Comparison of ENCODE assay signal across 8 cellular contexts in genomic region chr6:170295519-170296422, GRCh38. TPM values are rescaled to one million over a fixed set of nuclear protein-coding genes. Genes with fewer than 3 reads are reported as not detected.
DNase-seq lines count a peak whose midpoint lies in the region; ATAC-seq and TF ChIP-seq lines count a peak whose summit lies in the region.

No MANE protein-coding gene starts in this region.

- H4K8ac ChIP-seq in IMR-90 (ENCODE audit: low read depth in 2 of 2, low read length in 2 of 2), result no peak overlapping the region

- H2AK9ac ChIP-seq in IMR-90 (replicated peaks; ENCODE audit: low read depth, low read length, poor library complexity), result no peak overlapping the region

- TF ChIP-seq CTCF in IMR-90 (conservative IDR thresholded peaks at IDR 0.05; ENCODE audit: low read depth, low read length) (no peak), epithelial cell of proximal tubule (conservative IDR thresholded peaks at IDR 0.05; ENCODE audit: low read depth, low read length) (no peak), natural killer cell (IDR thresholded peaks at IDR 0.05) (no peak)

- H3K9me3 ChIP-seq in IMR-90 (ENCODE audit: control insufficient read depth, insufficient read depth, low read length), result peaks cover 6% of the 10 kb centered on the region; the same call in 1 of the 2 replicates

- intact Hi-C loops in IMR-90 (cut with micrococcal nuclease) (loop anchor here (10.0 kb wide), 1 partner anchor 461 kb away; no protein-coding TSS in a partner anchor), natural killer cell (cut with micrococcal nuclease) (loop anchor here (10.0 kb wide), 1 partner anchor 219 kb away; no protein-coding TSS in a partner anchor)

- H3K9ac ChIP-seq in IMR-90 (ENCODE audit: low read depth, low read length), result no peak overlapping the region

- no peak for TF ChIP-seq POLR2A in IMR-90 (IDR thresholded peaks at IDR 0.05; ENCODE audit: low read depth, low read length)

- peak overlapping the region; percentile 91 for H3K4me2 ChIP-seq in IMR-90 (ENCODE audit: low read depth, low read length)

- 0% methylated on average over 53 of the region's 108 CpGs; no CpG with 5 or more reads in 1 of the 2 experiments for WGBS in IMR-90 (ENCODE audit: extremely low coverage in 2 of 2, insufficient read length in 1 of 2), 2 experiments

- peak overlapping the region in 1 of 2 donors; percentile 18 for H3K27ac Mint-ChIP-seq in natural killer cell

- BruUV-seq in IMR-90 (replicated peaks; lab: Mats Ljungman, UMichigan), result no TSS peak

- H3K9me1 ChIP-seq in IMR-90 (ENCODE audit: insufficient read depth, low read length), result peaks cover 7% of the 10 kb centered on the region; the same call in 1 of the 2 replicates

- no peaks in the 10 kb centered on the region; the same call in 1 of the 2 replicates for H4K20me1 ChIP-seq in IMR-90 (ENCODE audit: insufficient read depth, low read length)

- no peak overlapping the region for H2BK120ac ChIP-seq in IMR-90 (ENCODE audit: low read depth, low read length)

- H3K14ac ChIP-seq in IMR-90 (replicated peaks; ENCODE audit: low read depth, low read length), result no peak overlapping the region

- H4K5ac ChIP-seq in IMR-90 (ENCODE audit: low read depth, low read length), result no peak overlapping the region

- no peaks in the 10 kb centered on the region for H3K9me3 Mint-ChIP-seq in natural killer cell

- H3K36me3 ChIP-seq in IMR-90 (ENCODE audit: control insufficient read depth, insufficient read depth, low read length), result no peaks in the 10 kb centered on the region

- H2AK5ac ChIP-seq in IMR-90 (ENCODE audit: low read depth, low read length), result no peak overlapping the region

- in situ Hi-C loops in IMR-90 (cut with MboI; ENCODE audit: low sequenced_read_pairs), result no loop called here

- no peak overlapping the region for H2BK20ac ChIP-seq in IMR-90 (ENCODE audit: low read depth, low read length)

- H3K36me3 Mint-ChIP-seq in natural killer cell, result no peaks in the 10 kb centered on the region

- H4K91ac ChIP-seq in IMR-90 (ENCODE audit: insufficient read depth, low read depth, low read length), result no peak overlapping the region

- H3K79me1 ChIP-seq in IMR-90 (ENCODE audit: low read depth in 1 of 2, low read length in 2 of 2), result no peaks in the 10 kb centered on the region

- peaks cover 17 to 44% of the 10 kb centered on the region in 2 donors for H3K4me1 Mint-ChIP-seq in natural killer cell

- H3K56ac ChIP-seq in IMR-90 (ENCODE audit: extremely low read depth, insufficient read depth, low read length), result no peak overlapping the region

- H3K27me3 Mint-ChIP-seq in natural killer cell (ENCODE audit: low read depth in 2 of 2), result peaks cover 25 to 60% of the 10 kb centered on the region in 2 donors

- H2BK5ac ChIP-seq in IMR-90 (ENCODE audit: low read depth, low read length, poor library complexity, severe bottlenecking), result no peak overlapping the region

- peak; percentile 74 for DNase-seq in D341Med (ENCODE audit: low spot score)
- no peak for DNase-seq in IMR-90
- DNase-seq in activated CD4-positive, CD25-positive, alpha-beta regulatory T cell treated with anti-CD3 and anti-CD28 coated beads, Interleukin-2, amount 50 U/mL, for 72 hours, result peak; percentile 53
- no peak for DNase-seq in epithelial cell of proximal tubule (ENCODE audit: low read depth)
- DNase-seq in natural killer cell, result no peak
- DNase-seq in cerebellum (ENCODE audit: low spot score), result no peak
- DNase-seq in cerebellar nuclear complex (lab: John Stamatoyannopoulos, UW), result no peak

- POLR2A ChIA-PET in IMR-90 (lab: Charles Lee; ENCODE audit: unreplicated experiment), result no interaction called here

- no peak overlapping the region for H3K23ac ChIP-seq in IMR-90 (ENCODE audit: low read depth, low read length)

- peak overlapping the region; percentile 85 for H2AFZ ChIP-seq in IMR-90 (replicated peaks; ENCODE audit: low read length, poor library complexity)

- no peak overlapping the region for H3K18ac ChIP-seq in IMR-90 (ENCODE audit: low read depth, low read length)

- H3K27me3 ChIP-seq in IMR-90 (ENCODE audit: control insufficient read depth, insufficient read depth, low read length), result peaks cover 78% of the 10 kb centered on the region

- H2BK15ac ChIP-seq in IMR-90 (ENCODE audit: low read depth, low read length), result no peak overlapping the region

- H3K4me3 Mint-ChIP-seq in natural killer cell, result peak overlapping the region; percentile 73

- no peak overlapping the region for H3K27ac ChIP-seq in IMR-90 (ENCODE audit: insufficient read depth, low read length)

- dilution Hi-C loops in IMR-90 (cut with HindIII; ENCODE audit: low sequenced_read_pairs, unreplicated experiment), result no loop called here

- H3K4me1 ChIP-seq in IMR-90 (ENCODE audit: control insufficient read depth, insufficient read depth, low read length), result peaks cover 4% of the 10 kb centered on the region; the same call in 1 of the 2 replicates

- ATAC-seq in GM21390 (IDR thresholded peaks at IDR 0.05; ENCODE audit: unreplicated experiment) (peak; percentile 53), IMR-90 (ENCODE audit: low read depth) (peak; percentile 33), natural killer cell (peak; percentile 57 to 67 (median 59))

- H3K4me3 ChIP-seq in IMR-90 (ENCODE audit: insufficient read depth, low read depth, low read length) (peak overlapping the region; percentile 49), epithelial cell of proximal tubule (ENCODE audit: low read depth, low read length) (peak overlapping the region; percentile 54)

- CTCF ChIA-PET in IMR-90 (lab: Yijun Ruan, JAX), result interaction anchor here (0.6 kb wide), 1 partner anchor 20 kb away, joined by 4 read pairs; no protein-coding TSS in a partner anchor

- H3K4ac ChIP-seq in IMR-90 (ENCODE audit: low read depth, low read length), result no peak overlapping the region

- no peak for TF ChIP-seq RAD21 in IMR-90 (IDR thresholded peaks at IDR 0.05; ENCODE audit: low read length)

TF ChIP-seq in IMR-90, 13 proteins besides CTCF, POLR2A, EP300 and RAD21:
- TF ChIP-seq CHD1 (IDR thresholded peaks at IDR 0.05; ENCODE audit: low read depth, low read length) (no peak), BHLHE40 (IDR thresholded peaks at IDR 0.05; ENCODE audit: low read depth, low read length) (peak; percentile 32; the same call in 1 of the 2 replicates)

RNA-seq across cellular contexts. Expression of gene DLL1, which starts 4.9 kb away (rescaled TPM):
- under 0.01 TPM in 2 replicates for total RNA-seq in IMR-90 (2012; rRNA removed)
- 0.17 and 0.31 TPM in 2 replicates for polyA plus RNA-seq in IMR-90 (2012; rRNA removed)
- 0.40 TPM in 2 replicates for polyA plus RNA-seq in IMR-90 (2012; cell fraction: cytosol; rRNA removed)
- 1.1 and 1.4 TPM in 2 replicates for polyA plus RNA-seq in IMR-90 (2012; cell fraction: nucleus; rRNA removed; ENCODE audit: low replicate concordance)
- total RNA-seq in epithelial cell of proximal tubule, result 1.4 and 1.7 TPM in 2 replicates
- 10 to 100 TPM in 1 of 3 donors, 1 to 10 TPM in 2; 4.3 to 16.9 (median 6.0) TPM for total RNA-seq in natural killer cell
- 10.6 TPM for total RNA-seq in cerebellum

RNA-seq across cellular contexts. Expression of gene FAM120B, which starts 10.8 kb away (rescaled TPM):
- total RNA-seq in IMR-90 (2012; rRNA removed) (20.8 and 28.0 TPM in 2 replicates), epithelial cell of proximal tubule (5.0 and 7.0 TPM in 2 replicates), natural killer cell (10 to 100 TPM; 37.8 to 55.6 (median 39.9) TPM), cerebellum (42.6 TPM)
- 12.6 and 15.3 TPM in 2 replicates for polyA plus RNA-seq in IMR-90 (2012; rRNA removed)
- polyA plus RNA-seq in IMR-90 (2012; cell fraction: cytosol; rRNA removed), result 5.5 and 6.1 TPM in 2 replicates
- polyA plus RNA-seq in IMR-90 (2012; cell fraction: nucleus; rRNA removed; ENCODE audit: low replicate concordance), result 6.5 and 20.3 TPM in 2 replicates

Comparison
In these comparisons a context has a peak if more than half of its experiments do, and no peak if none do; other contexts are left out.
1. DNase-seq: peak in D341Med (single experiment) and activated CD4-positive, CD25-positive, alpha-beta regulatory T cell treated with anti-CD3 and anti-CD28 coated beads, Interleukin-2, amount 50 U/mL, for 72 hours (single experiment); none in IMR-90 (single experiment), epithelial cell of proximal tubule (single experiment), natural killer cell (single experiment), cerebellum (single experiment) and cerebellar nuclear complex (0 of 2).
2. Peak in every context shown above with its lines, with median percentiles within 50 percentile points of each other: ATAC-seq.